25 cellular contexts compared by ENCODE assay signal in the genomic region with DNA sequence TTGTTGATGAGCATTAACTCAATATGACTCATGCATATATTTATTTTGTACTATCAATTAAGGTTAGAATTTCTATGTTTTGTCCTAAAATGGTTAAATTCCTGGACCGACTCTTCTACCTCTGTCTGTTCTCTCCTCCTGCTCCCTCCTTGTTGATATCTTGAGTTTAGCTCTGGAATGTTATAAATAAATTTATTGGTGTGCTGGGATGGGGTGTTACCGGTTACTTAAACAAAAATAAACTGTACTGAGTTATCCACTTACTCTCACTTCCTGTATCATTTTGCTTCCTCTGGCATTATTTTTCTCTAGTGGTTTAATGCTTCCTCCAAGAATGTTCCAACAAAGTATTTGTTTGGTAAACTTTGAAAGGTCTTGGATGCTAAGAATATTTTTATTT.
DNase-seq lines count a peak whose midpoint lies in the region; ATAC-seq and TF ChIP-seq lines count a peak whose summit lies in the region.
"Had no signal": no experiment of that assay in that cellular context is flagged by ENCODE, and none has a peak within 500 bp of the region (broad histone marks: within the 10 kb centered on the region; RNA-seq: fewer than 3 reads in every experiment).

No MANE protein-coding gene starts in this region.

- H3K36me3 ChIP-seq in adipocyte (ENCODE audit: control insufficient read depth, insufficient read depth, low read length, severe bottlenecking) (no peaks in the 10 kb centered on the region), mucosa of rectum (ENCODE audit: control insufficient read depth in 2 of 2, insufficient read depth in 2 of 2, low read length in 2 of 2) (no peaks in the 10 kb centered on the region), breast epithelium (no peaks in the 10 kb centered on the region)
- H3K36me3 ChIP-seq: brain microvascular endothelial cell, esophagus muscularis mucosa, gastroesophageal sphincter, upper lobe of left lung had no signal

- H3K27me3 ChIP-seq in adipocyte (replicated peaks; ENCODE audit: control insufficient read depth, insufficient read depth, low read length) (no peaks in the 10 kb centered on the region), mucosa of rectum (ENCODE audit: control insufficient read depth in 2 of 2, insufficient read depth in 2 of 2, low read length in 2 of 2) (no peaks in the 10 kb centered on the region), breast epithelium (no peaks in the 10 kb centered on the region)
- H3K27me3 ChIP-seq: brain microvascular endothelial cell, esophagus muscularis mucosa, gastroesophageal sphincter, upper lobe of left lung had no signal

- intact Hi-C loops in breast epithelium (cut with DNase I; ENCODE audit: low total_unique reads), result no loop called here

- TF ChIP-seq CTCF in breast epithelium (IDR thresholded peaks at IDR 0.05), result no peak

- H3K4me1 ChIP-seq in adipocyte (ENCODE audit: control insufficient read depth, insufficient read depth, low read length) (peaks cover 22% of the 10 kb centered on the region), mucosa of rectum (ENCODE audit: control insufficient read depth in 2 of 2, insufficient read depth in 2 of 2, low read length in 2 of 2) (no peaks in the 10 kb centered on the region), breast epithelium (no peaks in the 10 kb centered on the region)
- H3K4me1 ChIP-seq: gastroesophageal sphincter, parathyroid adenoma had no signal

- H3K4me3 ChIP-seq in adipocyte (ENCODE audit: low read length), result no peak overlapping the region
- H3K4me3 ChIP-seq in mucosa of rectum (ENCODE audit: low read length in 2 of 2), result no peak overlapping the region
- H3K4me3 ChIP-seq in breast epithelium, result no peak overlapping the region
- H3K4me3 ChIP-seq: esophagus muscularis mucosa, gastroesophageal sphincter, upper lobe of left lung had no signal

- no peak for ATAC-seq in activated CD4-positive, CD25-positive, alpha-beta regulatory T cell treated with anti-CD3 and anti-CD28 coated beads, Interleukin-2, amount 50 U/mL, for 24 hours
- ATAC-seq: activated T-cell treated with anti-CD3 and anti-CD28 coated beads, Interleukin-2, amount 50 U/mL, for 4 hours; effector memory CD8-positive, alpha-beta T cell; gastroesophageal sphincter had no signal

- TF ChIP-seq POLR2A in breast epithelium (IDR thresholded peaks at IDR 0.05), result no peak

- peak overlapping the region; percentile 32 to 54 for H3K27ac ChIP-seq in mucosa of rectum (ENCODE audit: low read depth in 2 of 2, low read length in 2 of 2)
- H3K27ac ChIP-seq in breast epithelium, result no peak overlapping the region
- H3K27ac ChIP-seq: brain microvascular endothelial cell, esophagus muscularis mucosa, gastroesophageal sphincter, HL-60, upper lobe of left lung had no signal

- peak; percentile 2 for DNase-seq in EH (ENCODE audit: low read depth)
- peak; percentile 39 for DNase-seq in LHCN-M2 (ENCODE audit: low read depth)
- DNase-seq in adipocyte (ENCODE audit: low read depth), result peak; percentile 30
- DNase-seq in stimulated activated CD4-positive, alpha-beta T cell treated with anti-CD3 and anti-CD28 coated beads, Interleukin-1b, Interleukin-23, amount 100 ng/mL, for 48 hours, result no peak
- no peak for DNase-seq in A172 (ENCODE audit: low spot score)
- DNase-seq in breast epithelium (ENCODE audit: low spot score in 2 of 2), result no peak
- DNase-seq: activated CD4-positive, alpha-beta T cell treated with anti-CD3 and anti-CD28 coated beads for 48 hours; activated T-cell treated with anti-CD3 and anti-CD28 coated beads, Interleukin-2, amount 50 U/mL, for 4 hours; brain microvascular endothelial cell; effector memory CD8-positive, alpha-beta T cell; GOT3; hypothalamus; NCI-H2081 treated with DMSO at 0.1 percent for 48 hours; NCI-H446 treated with DMSO at 0.1 percent for 48 hours; nephron progenitor cell; stimulated activated CD4-positive, alpha-beta T cell treated with anti-CD3 and anti-CD28 coated beads, Interleukin-2, amount 100 ng/mL, for 24 hours; substantia nigra; T-helper 2 cell; upper lobe of left lung had no signal

- peak overlapping the region; percentile 22 for H3K9ac ChIP-seq in adipocyte (ENCODE audit: low read length)
- H3K9ac ChIP-seq in mucosa of rectum (ENCODE audit: low read depth in 1 of 2, low read length in 2 of 2), result no peak overlapping the region
- H3K9ac ChIP-seq: parathyroid adenoma had no signal

- H3K9me3 ChIP-seq in adipocyte (ENCODE audit: control insufficient read depth, low read length), result no peaks in the 10 kb centered on the region
- no peaks in the 10 kb centered on the region for H3K9me3 ChIP-seq in mucosa of rectum (ENCODE audit: control insufficient read depth in 2 of 2, low read length in 2 of 2)
- no peaks in the 10 kb centered on the region for H3K9me3 ChIP-seq in breast epithelium
- H3K9me3 ChIP-seq: esophagus muscularis mucosa, gastroesophageal sphincter, upper lobe of left lung had no signal

Comparison
In these comparisons a context has a peak if more than half of its experiments do, and no peak if none do; other contexts are left out.
1. DNase-seq: peak in EH (single experiment), LHCN-M2 (single experiment) and adipocyte (single experiment); none in stimulated activated CD4-positive, alpha-beta T cell treated with anti-CD3 and anti-CD28 coated beads, Interleukin-1b, Interleukin-23, amount 100 ng/mL, for 48 hours (single experiment), A172 (single experiment) and breast epithelium (0 of 2).
2. H3K27ac ChIP-seq: peak in mucosa of rectum (2 of 2); none in breast epithelium (0 of 2).